9 cellular contexts compared by ENCODE assay signal in genomic region chr1:228810855-228811654, GRCh38.
DNase-seq lines count a peak whose midpoint lies in the region; ATAC-seq and TF ChIP-seq lines count a peak whose summit lies in the region.
"Had no signal": no experiment of that assay in that cellular context is flagged by ENCODE, and none has a peak within 500 bp of the region (broad histone marks: within the 10 kb centered on the region; RNA-seq: fewer than 3 reads in every experiment).

No MANE protein-coding gene starts in this region.

- peaks cover 3% of the 10 kb centered on the region for H3K36me3 Mint-ChIP-seq in activated CD4-positive, alpha-beta T cell treated with anti-CD3 and anti-CD28 coated beads, Interleukin-2, amount 10 ng/mL, durations not matched to agents 24 days and 14 days (ENCODE audit: low read depth)
- H3K36me3 Mint-ChIP-seq in activated CD4-positive, alpha-beta T cell treated with anti-CD3 and anti-CD28 coated beads for 36 hours (ENCODE audit: low read depth), result no peaks in the 10 kb centered on the region

- no peak overlapping the region for H3K27ac ChIP-seq in gastroesophageal sphincter
- H3K27ac ChIP-seq in thymus (ENCODE audit: low read depth), result peak overlapping the region; percentile 72
- H3K27ac ChIP-seq in spleen, result peak overlapping the region in 4 of 8 donors; percentile 26 to 62 (median 39)

- TF ChIP-seq POLR2A in gastroesophageal sphincter (IDR thresholded peaks at IDR 0.05), result no peak
- TF ChIP-seq POLR2A in spleen (IDR thresholded peaks at IDR 0.05), result no peak

- peak overlapping the region; percentile 83 for H3K27ac Mint-ChIP-seq in activated CD4-positive, alpha-beta T cell treated with anti-CD3 and anti-CD28 coated beads, Interleukin-2, amount 10 ng/mL, durations not matched to agents 24 days and 14 days
- H3K27ac Mint-ChIP-seq in activated CD4-positive, alpha-beta T cell treated with anti-CD3 and anti-CD28 coated beads for 36 hours, result no peak overlapping the region

- peak overlapping the region; percentile 51 for H3K4me3 Mint-ChIP-seq in activated CD4-positive, alpha-beta T cell treated with anti-CD3 and anti-CD28 coated beads, Interleukin-2, amount 10 ng/mL, durations not matched to agents 24 days and 14 days
- no peak overlapping the region for H3K4me3 Mint-ChIP-seq in activated CD4-positive, alpha-beta T cell treated with anti-CD3 and anti-CD28 coated beads for 36 hours

- H3K4me3 ChIP-seq in gastroesophageal sphincter (no peak overlapping the region), thymus (ENCODE audit: low read length) (no peak overlapping the region), spleen (no peak overlapping the region)

- H3K27me3 ChIP-seq in gastroesophageal sphincter (no peaks in the 10 kb centered on the region), thymus (ENCODE audit: control insufficient read depth, insufficient read depth) (no peaks in the 10 kb centered on the region), spleen (replicated peaks in 1 of 7) (no peaks in the 10 kb centered on the region)

- peaks cover 57% of the 10 kb centered on the region for H3K4me1 Mint-ChIP-seq in activated CD4-positive, alpha-beta T cell treated with anti-CD3 and anti-CD28 coated beads, Interleukin-2, amount 10 ng/mL, durations not matched to agents 24 days and 14 days
- H3K4me1 Mint-ChIP-seq in activated CD4-positive, alpha-beta T cell treated with anti-CD3 and anti-CD28 coated beads for 36 hours, result peaks cover 27% of the 10 kb centered on the region

- peaks cover 7% of the 10 kb centered on the region for H3K9me3 Mint-ChIP-seq in activated CD4-positive, alpha-beta T cell treated with anti-CD3 and anti-CD28 coated beads, Interleukin-2, amount 10 ng/mL, durations not matched to agents 24 days and 14 days
- H3K9me3 Mint-ChIP-seq in activated CD4-positive, alpha-beta T cell treated with anti-CD3 and anti-CD28 coated beads for 36 hours (ENCODE audit: low read depth), result no peaks in the 10 kb centered on the region

- no peaks in the 10 kb centered on the region for H3K9me3 ChIP-seq in gastroesophageal sphincter
- H3K9me3 ChIP-seq in thymus (ENCODE audit: control insufficient read depth), result no peaks in the 10 kb centered on the region
- H3K9me3 ChIP-seq in spleen, result no peaks in the 10 kb centered on the region

- no peak for TF ChIP-seq EP300 in gastroesophageal sphincter (IDR thresholded peaks at IDR 0.05)

- DNase-seq in activated CD4-positive, alpha-beta T cell treated with anti-CD3 and anti-CD28 coated beads, Interleukin-2, amount 10 ng/mL, durations not matched to agents 24 days and 14 days, result peak; percentile 83
- DNase-seq in activated CD4-positive, alpha-beta T cell treated with anti-CD3 and anti-CD28 coated beads for 36 hours, result no peak
- no peak for DNase-seq in activated CD4-positive, CD25-positive, alpha-beta regulatory T cell (lab: John Stamatoyannopoulos, UW)
- no peak for DNase-seq in spleen
- no peak for DNase-seq in islet precursor cell
- DNase-seq: NCI-H1694 treated with DMSO at 0.1 percent for 48 hours had no signal

- no peak for ATAC-seq in activated CD4-positive, alpha-beta T cell treated with anti-CD3 and anti-CD28 coated beads for 36 hours
- peak; percentile 52 for ATAC-seq in HG03432 (IDR thresholded peaks at IDR 0.05; ENCODE audit: unreplicated experiment)
- ATAC-seq in gastroesophageal sphincter, result peak; percentile 13

- WGBS in gastroesophageal sphincter (ENCODE audit: low coverage in 1 of 2), 2 donors, result 54 to 71% methylated on average over 5 to 6 of the region's 6 CpGs
- 87% methylated on average over 6 of the region's 6 CpGs for WGBS in thymus
- WGBS in spleen, 5 donors, result 76 to 87% (median 80%) methylated on average over 6 of the region's 6 CpGs

- H3K36me3 ChIP-seq in gastroesophageal sphincter, result no peaks in the 10 kb centered on the region
- no peaks in the 10 kb centered on the region for H3K36me3 ChIP-seq in thymus (ENCODE audit: control insufficient read depth, insufficient read depth)
- no peaks in the 10 kb centered on the region for H3K36me3 ChIP-seq in spleen

- TF ChIP-seq CTCF in gastroesophageal sphincter (IDR thresholded peaks at IDR 0.05) (no peak), spleen (IDR thresholded peaks at IDR 0.05 in 8 of 11, conservative IDR thresholded peaks at IDR 0.05 in 3 of 11) (no peak)

- intact Hi-C loops in activated CD4-positive, alpha-beta T cell treated with anti-CD3 and anti-CD28 coated beads, Interleukin-2, amount 10 ng/mL, durations not matched to agents 24 days and 14 days (cut with micrococcal nuclease), result no loop called here
- intact Hi-C loops in activated CD4-positive, alpha-beta T cell treated with anti-CD3 and anti-CD28 coated beads for 36 hours (cut with DNase I, micrococcal nuclease), result no loop called here
- intact Hi-C loops in spleen (cut with DNase I; ENCODE audit: low total_unique reads), result no loop called here

- CTCF ChIA-PET in activated CD4-positive, alpha-beta T cell treated with anti-CD3 and anti-CD28 coated beads for 36 hours (lab: Charles Lee), result no interaction called here

- H3K4me1 ChIP-seq in gastroesophageal sphincter (peaks cover 0 to 14% (median 7%) of the 10 kb centered on the region in 3 donors), thymus (ENCODE audit: control insufficient read depth, insufficient read depth, low read length) (no peaks in the 10 kb centered on the region), spleen (peaks cover 0 to 17% (median 13%) of the 10 kb centered on the region in 6 donors)

- POLR2A ChIA-PET in activated CD4-positive, alpha-beta T cell treated with anti-CD3 and anti-CD28 coated beads for 36 hours (lab: Charles Lee), result interaction anchor here (0.7 kb wide), 1 partner anchor 746 kb away, joined by 3 read pairs; no protein-coding TSS in a partner anchor

- peaks cover 2% of the 10 kb centered on the region for H3K27me3 Mint-ChIP-seq in activated CD4-positive, alpha-beta T cell treated with anti-CD3 and anti-CD28 coated beads, Interleukin-2, amount 10 ng/mL, durations not matched to agents 24 days and 14 days
- H3K27me3 Mint-ChIP-seq in activated CD4-positive, alpha-beta T cell treated with anti-CD3 and anti-CD28 coated beads for 36 hours, result no peaks in the 10 kb centered on the region
